ENCODE assay signal across 1 cellular context in genomic region chr16:18853694-18854093, GRCh38.
TF ChIP-seq lines count a peak whose summit lies in the region.

No MANE protein-coding gene starts in this region.

TF ChIP-seq in GM23338, 12 proteins besides CTCF, POLR2A, EP300 and RAD21 (continued from another document):
- TF ChIP-seq, protein P1, sequence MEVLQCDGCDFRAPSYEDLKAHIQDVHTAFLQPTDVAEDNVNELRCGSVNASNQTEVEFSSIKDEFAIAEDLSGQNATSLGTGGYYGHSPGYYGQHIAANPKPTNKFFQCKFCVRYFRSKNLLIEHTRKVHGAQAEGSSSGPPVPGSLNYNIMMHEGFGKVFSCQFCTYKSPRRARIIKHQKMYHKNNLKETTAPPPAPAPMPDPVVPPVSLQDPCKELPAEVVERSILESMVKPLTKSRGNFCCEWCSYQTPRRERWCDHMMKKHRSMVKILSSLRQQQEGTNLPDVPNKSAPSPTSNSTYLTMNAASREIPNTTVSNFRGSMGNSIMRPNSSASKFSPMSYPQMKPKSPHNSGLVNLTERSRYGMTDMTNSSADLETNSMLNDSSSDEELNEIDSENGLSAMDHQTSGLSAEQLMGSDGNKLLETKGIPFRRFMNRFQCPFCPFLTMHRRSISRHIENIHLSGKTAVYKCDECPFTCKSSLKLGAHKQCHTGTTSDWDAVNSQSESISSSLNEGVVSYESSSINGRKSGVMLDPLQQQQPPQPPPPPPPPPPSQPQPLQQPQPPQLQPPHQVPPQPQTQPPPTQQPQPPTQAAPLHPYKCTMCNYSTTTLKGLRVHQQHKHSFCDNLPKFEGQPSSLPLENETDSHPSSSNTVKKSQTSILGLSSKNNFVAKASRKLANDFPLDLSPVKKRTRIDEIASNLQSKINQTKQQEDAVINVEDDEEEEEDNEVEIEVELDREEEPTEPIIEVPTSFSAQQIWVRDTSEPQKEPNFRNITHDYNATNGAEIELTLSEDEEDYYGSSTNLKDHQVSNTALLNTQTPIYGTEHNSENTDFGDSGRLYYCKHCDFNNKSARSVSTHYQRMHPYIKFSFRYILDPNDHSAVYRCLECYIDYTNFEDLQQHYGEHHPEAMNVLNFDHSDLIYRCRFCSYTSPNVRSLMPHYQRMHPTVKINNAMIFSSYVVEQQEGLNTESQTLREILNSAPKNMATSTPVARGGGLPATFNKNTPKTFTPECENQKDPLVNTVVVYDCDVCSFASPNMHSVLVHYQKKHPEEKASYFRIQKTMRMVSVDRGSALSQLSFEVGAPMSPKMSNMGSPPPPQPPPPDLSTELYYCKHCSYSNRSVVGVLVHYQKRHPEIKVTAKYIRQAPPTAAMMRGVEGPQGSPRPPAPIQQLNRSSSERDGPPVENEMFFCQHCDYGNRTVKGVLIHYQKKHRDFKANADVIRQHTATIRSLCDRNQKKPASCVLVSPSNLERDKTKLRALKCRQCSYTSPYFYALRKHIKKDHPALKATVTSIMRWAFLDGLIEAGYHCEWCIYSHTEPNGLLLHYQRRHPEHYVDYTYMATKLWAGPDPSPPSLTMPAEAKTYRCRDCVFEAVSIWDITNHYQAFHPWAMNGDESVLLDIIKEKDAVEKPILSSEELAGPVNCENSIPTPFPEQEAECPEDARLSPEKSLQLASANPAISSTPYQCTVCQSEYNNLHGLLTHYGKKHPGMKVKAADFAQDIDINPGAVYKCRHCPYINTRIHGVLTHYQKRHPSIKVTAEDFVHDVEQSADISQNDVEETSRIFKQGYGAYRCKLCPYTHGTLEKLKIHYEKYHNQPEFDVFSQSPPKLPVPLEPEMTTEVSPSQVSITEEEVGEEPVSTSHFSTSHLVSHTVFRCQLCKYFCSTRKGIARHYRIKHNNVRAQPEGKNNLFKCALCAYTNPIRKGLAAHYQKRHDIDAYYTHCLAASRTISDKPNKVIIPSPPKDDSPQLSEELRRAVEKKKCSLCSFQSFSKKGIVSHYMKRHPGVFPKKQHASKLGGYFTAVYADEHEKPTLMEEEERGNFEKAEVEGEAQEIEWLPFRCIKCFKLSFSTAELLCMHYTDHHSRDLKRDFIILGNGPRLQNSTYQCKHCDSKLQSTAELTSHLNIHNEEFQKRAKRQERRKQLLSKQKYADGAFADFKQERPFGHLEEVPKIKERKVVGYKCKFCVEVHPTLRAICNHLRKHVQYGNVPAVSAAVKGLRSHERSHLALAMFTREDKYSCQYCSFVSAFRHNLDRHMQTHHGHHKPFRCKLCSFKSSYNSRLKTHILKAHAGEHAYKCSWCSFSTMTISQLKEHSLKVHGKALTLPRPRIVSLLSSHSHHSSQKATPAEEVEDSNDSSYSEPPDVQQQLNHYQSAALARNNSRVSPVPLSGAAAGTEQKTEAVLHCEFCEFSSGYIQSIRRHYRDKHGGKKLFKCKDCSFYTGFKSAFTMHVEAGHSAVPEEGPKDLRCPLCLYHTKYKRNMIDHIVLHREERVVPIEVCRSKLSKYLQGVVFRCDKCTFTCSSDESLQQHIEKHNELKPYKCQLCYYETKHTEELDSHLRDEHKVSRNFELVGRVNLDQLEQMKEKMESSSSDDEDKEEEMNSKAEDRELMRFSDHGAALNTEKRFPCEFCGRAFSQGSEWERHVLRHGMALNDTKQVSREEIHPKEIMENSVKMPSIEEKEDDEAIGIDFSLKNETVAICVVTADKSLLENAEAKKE (CRISPR knock-in tag; IDR thresholded peaks at IDR 0.05) = no peak
- TF ChIP-seq ZNF331 (CRISPR knock-in tag; IDR thresholded peaks at IDR 0.05; ENCODE audit: low read depth) (no peak), REST (IDR thresholded peaks at IDR 0.05; ENCODE audit: unreplicated experiment) (no peak), NANOG (IDR thresholded peaks at IDR 0.05; ENCODE audit: borderline replicate concordance) (no peak), EZH2phosphoT487 (IDR thresholded peaks at IDR 0.05; ENCODE audit: unreplicated experiment) (no peak), EZH2 (IDR thresholded peaks at IDR 0.05; ENCODE audit: low read depth, unreplicated experiment) (no peak), CREB1 (CRISPR knock-in tag; IDR thresholded peaks at IDR 0.05; ENCODE audit: low read depth) (no peak), JUNB (IDR thresholded peaks at IDR 0.05; ENCODE audit: unreplicated experiment) (no peak), ZNF114 (CRISPR knock-in tag; IDR thresholded peaks at IDR 0.05) (no peak)
